In genomic region chr13:105982219-105982618, GRCh38 we compare ENCODE assay signal across 24 cellular contexts.
DNase-seq lines count a peak whose midpoint lies in the region; ATAC-seq, FAIRE-seq and TF ChIP-seq lines count a peak whose summit lies in the region.
"Had no signal": no experiment of that assay in that cellular context is flagged by ENCODE, and none has a peak within 500 bp of the region (broad histone marks: within the 10 kb centered on the region; RNA-seq: fewer than 3 reads in every experiment).

No MANE protein-coding gene starts in this region.

- H3K4ac ChIP-seq in IMR-90 (ENCODE audit: low read depth, low read length) (no peak overlapping the region), H1 (replicated peaks; ENCODE audit: insufficient read length, low read depth, low read length) (no peak overlapping the region)

- peaks cover 3% of the 10 kb centered on the region for H3K9me3 Mint-ChIP-seq in glutamatergic neuron (ENCODE audit: unreplicated experiment)
- H3K9me3 Mint-ChIP-seq: activated naive CD4-positive, alpha-beta T cell treated with anti-CD3 and anti-CD28 coated beads, Interleukin-2, amount 10 ng/mL, durations not matched to agents 7 days and 5 days; CD8-positive, alpha-beta T cell; stimulated activated memory B cell treated with anti-CD40 and anti-IgM and Interleukin-4, amounts not matched to agents 10 μg/mL and 1 μg/mL and 100 μg/mL, for 72 hours had no signal

- POLR2A ChIA-PET in IMR-90 (lab: Charles Lee; ENCODE audit: unreplicated experiment) (interaction anchor here (0.6 kb wide), 1 partner anchor 585 kb away, joined by 4 read pairs; no protein-coding TSS in a partner anchor), H1 (lab: Charles Lee; ENCODE audit: partially characterized antibody) (no interaction called here)

- H3K14ac ChIP-seq in IMR-90 (replicated peaks; ENCODE audit: low read depth, low read length) (no peak overlapping the region), H1 (ENCODE audit: insufficient read length) (no peak overlapping the region)

- no peak overlapping the region for H2AK9ac ChIP-seq in IMR-90 (replicated peaks; ENCODE audit: low read depth, low read length, poor library complexity)

- no peak overlapping the region for H3K18ac ChIP-seq in IMR-90 (ENCODE audit: low read depth, low read length)
- H3K18ac ChIP-seq in H1 (ENCODE audit: extremely low read depth, low read length) = no peak overlapping the region

- dilution Hi-C loops in IMR-90 (cut with HindIII; ENCODE audit: low sequenced_read_pairs, unreplicated experiment) = no loop called here
- dilution Hi-C loops in mammary epithelial cell (cut with HindIII; ENCODE audit: low sequenced_read_pairs) = no loop called here

- intact Hi-C loops in IMR-90 (cut with micrococcal nuclease) (no loop called here), mucosa of descending colon (cut with DNase I, micrococcal nuclease) (no loop called here), mammary epithelial cell (cut with micrococcal nuclease) (no loop called here)

- H2BK20ac ChIP-seq in IMR-90 (ENCODE audit: low read depth, low read length) (no peak overlapping the region), H1 (ENCODE audit: low read length) (no peak overlapping the region)

- CTCF ChIA-PET in IMR-90 (lab: Yijun Ruan, JAX) (no interaction called here), H1 (lab: Charles Lee; ENCODE audit: partially characterized antibody) (interaction anchor here (0.7 to 3.1 kb wide), 26 partner anchors 9 to 630 kb away, joined by 3 to 22 read pairs (median 3); no protein-coding TSS in a partner anchor), mammary epithelial cell (lab: Charles Lee; ENCODE audit: low non-redundant PET) (interaction anchor here (0.7 kb wide), 1 partner anchor 579 kb away, joined by 3 read pairs; no protein-coding TSS in a partner anchor)

- in situ Hi-C loops in IMR-90 (cut with MboI; ENCODE audit: low sequenced_read_pairs) = no loop called here
- in situ Hi-C loops in GM13977 (cut with MboI; ENCODE audit: low pct_unique_long_range_greater_than_20kb, low sequenced_read_pairs, unreplicated experiment) = no loop called here
- in situ Hi-C loops in mammary epithelial cell (cut with MboI; ENCODE audit: low sequenced_read_pairs in 2 of 2) = loop anchor here in 1 of 2 donors (5.0 kb wide), 1 partner anchor 60 kb away; no protein-coding TSS in a partner anchor

- ATAC-seq in IMR-90 (ENCODE audit: low read depth) = no peak
- ATAC-seq in mucosa of descending colon = peak; percentile 19
- ATAC-seq: CD8-positive, alpha-beta T cell; stimulated activated memory B cell treated with anti-CD40 and anti-IgM and Interleukin-4, amounts not matched to agents 10 μg/mL and 1 μg/mL and 100 μg/mL, for 72 hours had no signal

- no peak overlapping the region for H3K4me3 Mint-ChIP-seq in glutamatergic neuron (ENCODE audit: unreplicated experiment)
- H3K4me3 Mint-ChIP-seq: activated naive CD4-positive, alpha-beta T cell treated with anti-CD3 and anti-CD28 coated beads, Interleukin-2, amount 10 ng/mL, durations not matched to agents 7 days and 5 days; CD8-positive, alpha-beta T cell; stimulated activated memory B cell treated with anti-CD40 and anti-IgM and Interleukin-4, amounts not matched to agents 10 μg/mL and 1 μg/mL and 100 μg/mL, for 72 hours had no signal

- H3K27me3 Mint-ChIP-seq in glutamatergic neuron (ENCODE audit: unreplicated experiment) = no peaks in the 10 kb centered on the region
- H3K27me3 Mint-ChIP-seq: activated naive CD4-positive, alpha-beta T cell treated with anti-CD3 and anti-CD28 coated beads, Interleukin-2, amount 10 ng/mL, durations not matched to agents 7 days and 5 days; stimulated activated memory B cell treated with anti-CD40 and anti-IgM and Interleukin-4, amounts not matched to agents 10 μg/mL and 1 μg/mL and 100 μg/mL, for 72 hours had no signal

- H3K36me3 Mint-ChIP-seq in glutamatergic neuron (ENCODE audit: unreplicated experiment) = no peaks in the 10 kb centered on the region
- H3K36me3 Mint-ChIP-seq: activated naive CD4-positive, alpha-beta T cell treated with anti-CD3 and anti-CD28 coated beads, Interleukin-2, amount 10 ng/mL, durations not matched to agents 7 days and 5 days; CD8-positive, alpha-beta T cell; stimulated activated memory B cell treated with anti-CD40 and anti-IgM and Interleukin-4, amounts not matched to agents 10 μg/mL and 1 μg/mL and 100 μg/mL, for 72 hours had no signal

- TF ChIP-seq RAD21 in IMR-90 (IDR thresholded peaks at IDR 0.05; ENCODE audit: low read length) (no peak), H1 (IDR thresholded peaks at IDR 0.05 in 1 of 2, conservative IDR thresholded peaks at IDR 0.05 in 1 of 2; ENCODE audit: low read depth in 2 of 2, low read length in 2 of 2) (peak; percentile 54 to 66)

- WGBS in IMR-90 (ENCODE audit: extremely low coverage in 2 of 2, insufficient read length in 1 of 2), 2 experiments = 40% methylated on average over 1 of the region's 3 CpGs; no CpG with 5 or more reads in 1 of the 2 experiments
- 46% methylated on average over 3 of the region's 3 CpGs; no CpG with 5 or more reads in 1 of the 2 experiments for WGBS in H1 (ENCODE audit: extremely low coverage in 1 of 2, insufficient coverage in 1 of 2, insufficient read length in 1 of 2, insufficient replicate concordance in 2 of 2, low coverage in 1 of 2, low lambda C conversion rate in 2 of 2, missing lambda C conversion rate in 1 of 2), 2 experiments
- 36% methylated on average over 2 of the region's 3 CpGs for WGBS in mammary epithelial cell (ENCODE audit: low coverage, missing lambda C conversion rate)

- no peak overlapping the region for H3K4me3 ChIP-seq in IMR-90 (ENCODE audit: insufficient read depth, low read depth, low read length)
- H3K4me3 ChIP-seq in H1 (ENCODE audit: extremely low read depth in 1 of 4, insufficient read depth in 2 of 4, low read depth in 3 of 4, low read length in 4 of 4) = no peak overlapping the region
- H3K4me3 ChIP-seq in mucosa of descending colon = no peak overlapping the region
- H3K4me3 ChIP-seq in mammary epithelial cell (replicated peaks in 1 of 3; ENCODE audit: insufficient read depth in 1 of 3, low read depth in 2 of 3, low read length in 3 of 3) = no peak overlapping the region
- H3K4me3 ChIP-seq: lung, PC-9, vagina had no signal

- H3K9me3 ChIP-seq in IMR-90 (ENCODE audit: control insufficient read depth, insufficient read depth, low read length) (no peaks in the 10 kb centered on the region), H1 (ENCODE audit: insufficient read depth in 2 of 2, low read depth in 1 of 2, low read length in 1 of 2) (no peaks in the 10 kb centered on the region), mucosa of descending colon (no peaks in the 10 kb centered on the region), mammary epithelial cell (replicated peaks; ENCODE audit: insufficient read depth, low read length) (no peaks in the 10 kb centered on the region)
- H3K9me3 ChIP-seq: vagina had no signal

- H2BK12ac ChIP-seq in H1 (ENCODE audit: low read depth, low read length) = no peak overlapping the region

- H4K91ac ChIP-seq in IMR-90 (ENCODE audit: insufficient read depth, low read depth, low read length) (no peak overlapping the region), H1 (replicated peaks; ENCODE audit: insufficient read length, low read length) (no peak overlapping the region)

- H2AFZ ChIP-seq in IMR-90 (replicated peaks; ENCODE audit: low read length, poor library complexity) (peak overlapping the region; percentile 14), H1 (ENCODE audit: low read length) (no peak overlapping the region), mammary epithelial cell (ENCODE audit: low read depth, low read length) (no peak overlapping the region)
- H2AFZ ChIP-seq: PC-9 had no signal

- H3K56ac ChIP-seq in IMR-90 (ENCODE audit: extremely low read depth, insufficient read depth, low read length) = no peak overlapping the region; the same call in 1 of the 2 replicates
- H3K56ac ChIP-seq in H1 (replicated peaks; ENCODE audit: insufficient read length, low read depth, low read length) = no peak overlapping the region

- H2BK5ac ChIP-seq in IMR-90 (ENCODE audit: low read depth, low read length, poor library complexity, severe bottlenecking) (no peak overlapping the region), H1 (ENCODE audit: low read depth, low read length) (no peak overlapping the region)

- DNase-seq in ELF-1 (ENCODE audit: low read depth, low spot score) (peak; percentile 71), IMR-90 (no peak), H1 (ENCODE audit: low read depth in 1 of 2, low spot score in 2 of 2) (peak in 1 of 2 experiments; percentile 74), mucosa of descending colon (no peak), GM13977 (ENCODE audit: low spot score) (no peak), glutamatergic neuron (no peak), mammary epithelial cell (no peak)
- DNase-seq: activated CD4-positive, alpha-beta T cell treated with anti-CD3 and anti-CD28 coated beads for 48 hours; activated naive CD4-positive, alpha-beta T cell treated with anti-CD3 and anti-CD28 coated beads, Interleukin-2, amount 10 ng/mL, durations not matched to agents 7 days and 5 days; amygdala; CD8-positive, alpha-beta T cell; dermis blood vessel endothelial cell; DMS79; NCI-H2171; NCI-H526 treated with DMSO at 0.1 percent for 48 hours; nucleus accumbens; PC-9; SIG-M5; small intestine; stimulated activated CD4-positive, alpha-beta T cell treated with anti-CD3 and anti-CD28 coated beads, Interleukin-2, amount 100 ng/mL, for 24 hours had no signal

- TF ChIP-seq EP300 in H1 (IDR thresholded peaks at IDR 0.05; ENCODE audit: borderline replicate concordance in 1 of 2, low read depth in 2 of 2, low read length in 2 of 2) = no peak

- H3K4me1 ChIP-seq in IMR-90 (ENCODE audit: control insufficient read depth, insufficient read depth, low read length) (no peaks in the 10 kb centered on the region), H1 (replicated peaks in 1 of 4; ENCODE audit: control insufficient read depth in 3 of 4, insufficient read depth in 4 of 4, low read length in 3 of 4) (0 out of 7 replicates have a peak, but pooled peaks cover 0 to 2% (median 0%) of the 10 kb centered on the region in 4 experiments), mucosa of descending colon (ENCODE audit: low read depth) (peaks cover 3% of the 10 kb centered on the region), mammary epithelial cell (ENCODE audit: insufficient read depth, low read length) (peaks cover 41% of the 10 kb centered on the region)
- H3K4me1 ChIP-seq: vagina had no signal

- H3K27ac Mint-ChIP-seq in glutamatergic neuron (ENCODE audit: unreplicated experiment) = no peak overlapping the region
- H3K27ac Mint-ChIP-seq: activated naive CD4-positive, alpha-beta T cell treated with anti-CD3 and anti-CD28 coated beads, Interleukin-2, amount 10 ng/mL, durations not matched to agents 7 days and 5 days; CD8-positive, alpha-beta T cell; stimulated activated memory B cell treated with anti-CD40 and anti-IgM and Interleukin-4, amounts not matched to agents 10 μg/mL and 1 μg/mL and 100 μg/mL, for 72 hours had no signal

- H4K8ac ChIP-seq in IMR-90 (ENCODE audit: low read depth in 2 of 2, low read length in 2 of 2) (no peak overlapping the region), H1 (ENCODE audit: extremely low read depth, insufficient read depth, low read length) (no peak overlapping the region)

- H3K4me2 ChIP-seq in IMR-90 (ENCODE audit: low read depth, low read length) (no peak overlapping the region), H1 (ENCODE audit: insufficient read depth in 1 of 2, low read depth in 2 of 2, low read length in 2 of 2) (no peak overlapping the region), mammary epithelial cell (ENCODE audit: insufficient read depth, low read depth, low read length) (no peak overlapping the region)
- H3K4me2 ChIP-seq: PC-9 had no signal

- H4K20me1 ChIP-seq in IMR-90 (ENCODE audit: insufficient read depth, low read length) = no peaks in the 10 kb centered on the region
- H4K20me1 ChIP-seq in H1 (replicated peaks in 1 of 2; ENCODE audit: control insufficient read depth in 1 of 2, insufficient read depth in 2 of 2, low read length in 2 of 2) = no peaks in the 10 kb centered on the region
- no peaks in the 10 kb centered on the region for H4K20me1 ChIP-seq in mammary epithelial cell (ENCODE audit: insufficient read depth, low read length)

- H3K79me1 ChIP-seq in IMR-90 (ENCODE audit: low read depth in 1 of 2, low read length in 2 of 2) = no peaks in the 10 kb centered on the region
- H3K79me1 ChIP-seq in H1 (ENCODE audit: low read depth, low read length) = no peaks in the 10 kb centered on the region

- no peak for FAIRE-seq in H1 (lab: Jason Lieb, UNC)
- FAIRE-seq: GM12891, small intestine had no signal

- H3K36me3 ChIP-seq in IMR-90 (ENCODE audit: control insufficient read depth, insufficient read depth, low read length) (no peaks in the 10 kb centered on the region), H1 (ENCODE audit: control insufficient read depth in 2 of 4, insufficient read depth in 4 of 4, low read length in 3 of 4) (no peaks in the 10 kb centered on the region), mucosa of descending colon (ENCODE audit: low read depth) (no peaks in the 10 kb centered on the region), mammary epithelial cell (ENCODE audit: insufficient read depth, low read length) (no peaks in the 10 kb centered on the region)
- H3K36me3 ChIP-seq: vagina had no signal

- H3K79me2 ChIP-seq in H1 (ENCODE audit: control insufficient read depth in 1 of 2, insufficient read depth in 2 of 2, low read length in 2 of 2) = no peaks in the 10 kb centered on the region
- H3K79me2 ChIP-seq in mammary epithelial cell (ENCODE audit: insufficient read depth, low read length) = no peaks in the 10 kb centered on the region

- peaks cover 17% of the 10 kb centered on the region for H3K4me1 Mint-ChIP-seq in glutamatergic neuron (ENCODE audit: low read depth, unreplicated experiment)
- H3K4me1 Mint-ChIP-seq: activated naive CD4-positive, alpha-beta T cell treated with anti-CD3 and anti-CD28 coated beads, Interleukin-2, amount 10 ng/mL, durations not matched to agents 7 days and 5 days; stimulated activated memory B cell treated with anti-CD40 and anti-IgM and Interleukin-4, amounts not matched to agents 10 μg/mL and 1 μg/mL and 100 μg/mL, for 72 hours had no signal

- no TSS peak for BruUV-seq in IMR-90 (replicated peaks; lab: Mats Ljungman, UMichigan)
- no TSS peak for BruUV-seq in mammary epithelial cell (replicated peaks; lab: Mats Ljungman, UMichigan)

- H2AK5ac ChIP-seq in IMR-90 (ENCODE audit: low read depth, low read length) (no peak overlapping the region), H1 (ENCODE audit: low read depth, low read length) (no peak overlapping the region)

- H3K27ac ChIP-seq in IMR-90 (ENCODE audit: insufficient read depth, low read length) = no peak overlapping the region
- no peak overlapping the region for H3K27ac ChIP-seq in H1 (ENCODE audit: low read depth, low read length)
- no peak overlapping the region for H3K27ac ChIP-seq in mammary epithelial cell (ENCODE audit: insufficient read depth, low read depth, low read length)
- H3K27ac ChIP-seq: PC-9, vagina had no signal

- no peaks in the 10 kb centered on the region for H3K9me1 ChIP-seq in IMR-90 (ENCODE audit: insufficient read depth, low read length)

- no peaks in the 10 kb centered on the region for H3K27me3 ChIP-seq in IMR-90 (ENCODE audit: control insufficient read depth, insufficient read depth, low read length)
- H3K27me3 ChIP-seq in H1 (replicated peaks in 1 of 4; ENCODE audit: control insufficient read depth in 3 of 4, extremely low read depth in 1 of 4, insufficient read depth in 3 of 4, low read length in 3 of 4) = no peaks in the 10 kb centered on the region
- no peaks in the 10 kb centered on the region for H3K27me3 ChIP-seq in mammary epithelial cell (ENCODE audit: insufficient read depth, low read length)
- H3K27me3 ChIP-seq: vagina had no signal

- no peak overlapping the region for H2BK15ac ChIP-seq in IMR-90 (ENCODE audit: low read depth, low read length)
- no peak overlapping the region for H2BK15ac ChIP-seq in H1 (ENCODE audit: low read length)

- no peak for TF ChIP-seq POLR2A in IMR-90 (IDR thresholded peaks at IDR 0.05; ENCODE audit: low read depth, low read length)
- no peak for TF ChIP-seq POLR2A in H1 (IDR thresholded peaks at IDR 0.05; ENCODE audit: control extremely low read depth in 1 of 2, low read depth in 2 of 2, low read length in 2 of 2)

- no peak for TF ChIP-seq CTCF in IMR-90 (conservative IDR thresholded peaks at IDR 0.05; ENCODE audit: low read depth, low read length)
- peak; percentile 59 to 63 (median 60) for TF ChIP-seq CTCF in H1 (IDR thresholded peaks at IDR 0.05; ENCODE audit: control extremely low read depth in 1 of 3, insufficient read depth in 1 of 3, low read depth in 1 of 3, low read length in 3 of 3)
- TF ChIP-seq CTCF in mucosa of descending colon (IDR thresholded peaks at IDR 0.05) = no peak
- TF ChIP-seq CTCF in GM13977 (IDR thresholded peaks at IDR 0.05; ENCODE audit: extremely low read depth, insufficient read depth, missing control alignments) = no peak
- TF ChIP-seq CTCF in glutamatergic neuron (IDR thresholded peaks at IDR 0.05; ENCODE audit: partially characterized antibody, unreplicated experiment) = no peak
- TF ChIP-seq CTCF in mammary epithelial cell (conservative IDR thresholded peaks at IDR 0.05 in 1 of 2, IDR thresholded peaks at IDR 0.05 in 1 of 2; ENCODE audit: extremely low read depth in 1 of 2, insufficient read depth in 1 of 2, low read depth in 1 of 2, low read length in 2 of 2) = no peak

- H3K23ac ChIP-seq in IMR-90 (ENCODE audit: low read depth, low read length) = no peak overlapping the region
- H3K23ac ChIP-seq in H1 (ENCODE audit: insufficient read length) = no peak overlapping the region

- H2BK120ac ChIP-seq in IMR-90 (ENCODE audit: low read depth, low read length) (no peak overlapping the region), H1 (replicated peaks; ENCODE audit: low read depth, low read length) (no peak overlapping the region)

- H3K9ac ChIP-seq in IMR-90 (ENCODE audit: low read depth, low read length) (no peak overlapping the region), H1 (replicated peaks in 1 of 4; ENCODE audit: extremely low read depth in 1 of 4, low read depth in 3 of 4, low read length in 3 of 4) (no peak overlapping the region), mammary epithelial cell (ENCODE audit: insufficient read depth, low read length) (no peak overlapping the region)

- no peaks in the 10 kb centered on the region for H3K23me2 ChIP-seq in H1 (ENCODE audit: low read depth, low read length)

- H4K5ac ChIP-seq in IMR-90 (ENCODE audit: low read depth, low read length) (no peak overlapping the region), H1 (ENCODE audit: insufficient read length, low read depth, low read length) (no peak overlapping the region)

Comparison
In these comparisons a context has a peak if more than half of its experiments do, and no peak if none do; other contexts are left out.
1. CTCF ChIP-seq: peak in H1 (3 of 3); none in IMR-90 (single experiment), mucosa of descending colon (single experiment), GM13977 (single experiment), glutamatergic neuron (single experiment) and mammary epithelial cell (0 of 2).